In the genomic region with DNA sequence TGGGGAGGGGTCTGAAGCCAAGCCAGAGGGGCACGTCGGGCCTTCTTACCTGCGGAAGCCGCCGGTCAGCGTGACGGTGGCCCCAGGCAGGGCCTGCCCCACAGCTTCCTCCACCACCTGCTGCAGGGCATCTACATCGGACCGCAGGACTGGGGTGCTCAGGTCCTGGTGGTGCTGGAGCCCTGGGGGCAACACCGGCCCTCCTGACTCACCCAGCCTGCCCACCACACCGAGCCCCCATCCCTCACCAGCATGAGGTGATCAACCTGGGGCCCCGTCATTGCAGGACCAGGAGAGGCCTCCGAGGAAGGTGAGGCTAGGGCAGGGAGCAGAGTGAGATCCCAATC, we compare ENCODE assay signal across 11 cellular contexts. TPM values are rescaled to one million over a fixed set of nuclear protein-coding genes. Genes with fewer than 3 reads are reported as not detected.
DNase-seq lines count a peak whose midpoint lies in the region; ATAC-seq, FAIRE-seq and TF ChIP-seq lines count a peak whose summit lies in the region.
"Had no signal": no experiment of that assay in that cellular context is flagged by ENCODE, and none has a peak within 500 bp of the region (broad histone marks: within the 10 kb centered on the region; RNA-seq: fewer than 3 reads in every experiment).

No MANE protein-coding gene starts in this region.

- TF ChIP-seq CTCF in PC-9 (conservative IDR thresholded peaks at IDR 0.05) (no peak), gastroesophageal sphincter (IDR thresholded peaks at IDR 0.05) (no peak), hepatocyte (IDR thresholded peaks at IDR 0.05; ENCODE audit: poor library complexity) (no peak)

- H3K27me3 ChIP-seq in PC-9 (ENCODE audit: insufficient read depth, low read depth): no peaks in the 10 kb centered on the region
- H3K27me3 ChIP-seq in gastroesophageal sphincter: no peaks in the 10 kb centered on the region
- H3K27me3 ChIP-seq in hepatocyte: no peaks in the 10 kb centered on the region

- peaks cover 53% of the 10 kb centered on the region for H3F3A ChIP-seq in PC-9 (ENCODE audit: insufficient read depth, low read depth)

- H3K36me3 ChIP-seq in PC-9 (ENCODE audit: low read depth): peaks cover 30% of the 10 kb centered on the region
- peaks cover 0 to 70% of the 10 kb centered on the region in 2 donors for H3K36me3 ChIP-seq in gastroesophageal sphincter
- no peaks in the 10 kb centered on the region for H3K36me3 ChIP-seq in hepatocyte (replicated peaks; ENCODE audit: insufficient read depth, low read depth)

- WGBS in gastroesophageal sphincter (ENCODE audit: low coverage in 1 of 2), 2 donors: 89% methylated on average over 4 of the region's 13 CpGs; no CpG with 5 or more reads in 1 of the 2 donors
- 91% methylated on average over 13 of the region's 13 CpGs for WGBS in hepatocyte (ENCODE audit: low lambda C conversion rate, missing lambda C conversion rate)

- POLR2A ChIA-PET in PC-9 (lab: Charles Lee; ENCODE audit: unreplicated experiment): no interaction called here

- H3K9me3 ChIP-seq in PC-9 (ENCODE audit: insufficient read depth, low read depth) (no peaks in the 10 kb centered on the region), gastroesophageal sphincter (no peaks in the 10 kb centered on the region), hepatocyte (ENCODE audit: low read depth) (no peaks in the 10 kb centered on the region)

- peaks cover 89% of the 10 kb centered on the region for H3K36me3 Mint-ChIP-seq in stimulated activated effector memory CD8-positive, alpha-beta T cell treated with anti-CD3 and anti-CD28 coated beads, Interleukin-12 subunit alpha, Interleukin-12 subunit beta, amount 100 ng/mL, for 72 hours

- CTCF ChIA-PET in PC-9 (lab: Charles Lee): no interaction called here

- TF ChIP-seq EP300 in gastroesophageal sphincter (IDR thresholded peaks at IDR 0.05): no peak

- H2AFZ ChIP-seq in PC-9: no peak overlapping the region
- no peak overlapping the region for H2AFZ ChIP-seq in hepatocyte

- H3K9me3 Mint-ChIP-seq in stimulated activated effector memory CD8-positive, alpha-beta T cell treated with anti-CD3 and anti-CD28 coated beads, Interleukin-12 subunit alpha, Interleukin-12 subunit beta, amount 100 ng/mL, for 72 hours: no peaks in the 10 kb centered on the region

- no peak for ATAC-seq in gastroesophageal sphincter
- peak; percentile 6 for ATAC-seq in stimulated activated effector memory CD8-positive, alpha-beta T cell treated with anti-CD3 and anti-CD28 coated beads, Interleukin-12 subunit alpha, Interleukin-12 subunit beta, amount 100 ng/mL, for 72 hours
- ATAC-seq in HG02623 (IDR thresholded peaks at IDR 0.05; ENCODE audit: unreplicated experiment): no peak
- no peak for ATAC-seq in HG03095 (IDR thresholded peaks at IDR 0.05; ENCODE audit: unreplicated experiment)

- intact Hi-C loops in PC-9 (cut with micrococcal nuclease; ENCODE audit: unreplicated experiment): loop anchor here (2.0 kb wide), 1 partner anchor 30 kb away; the partner anchor contains the start of gene DBNL

- peaks cover 45% of the 10 kb centered on the region for H3K4me1 Mint-ChIP-seq in stimulated activated effector memory CD8-positive, alpha-beta T cell treated with anti-CD3 and anti-CD28 coated beads, Interleukin-12 subunit alpha, Interleukin-12 subunit beta, amount 100 ng/mL, for 72 hours

- peak; percentile 1; the same call in 1 of the 2 replicates for TF ChIP-seq POLR2A in GM12892 (IDR thresholded peaks at IDR 0.05; ENCODE audit: low read depth, low read length)
- no peak for TF ChIP-seq POLR2A in gastroesophageal sphincter (IDR thresholded peaks at IDR 0.05)

- peak overlapping the region; percentile 84 for H3K27ac Mint-ChIP-seq in stimulated activated effector memory CD8-positive, alpha-beta T cell treated with anti-CD3 and anti-CD28 coated beads, Interleukin-12 subunit alpha, Interleukin-12 subunit beta, amount 100 ng/mL, for 72 hours

- no peaks in the 10 kb centered on the region for H3K9me2 ChIP-seq in PC-9 (ENCODE audit: insufficient read depth)
- H3K9me2 ChIP-seq in hepatocyte (replicated peaks; ENCODE audit: insufficient read depth): no peaks in the 10 kb centered on the region

- H3K27ac ChIP-seq in PC-9 (peak overlapping the region; percentile 21), gastroesophageal sphincter (peak overlapping the region in 3 of 4 donors; percentile 69 to 78 (median 72)), hepatocyte (no peak overlapping the region)
- H3K27ac ChIP-seq: SK-N-MC had no signal

- H3K4me1 ChIP-seq in PC-9 (replicated peaks; ENCODE audit: insufficient read depth) (peaks cover 47% of the 10 kb centered on the region), gastroesophageal sphincter (peaks cover 0 to 49% (median 19%) of the 10 kb centered on the region in 3 donors), hepatocyte (ENCODE audit: insufficient read depth) (peaks cover 9% of the 10 kb centered on the region)

- H3K4me3 ChIP-seq in PC-9: no peak overlapping the region
- no peak overlapping the region for H3K4me3 ChIP-seq in gastroesophageal sphincter
- H3K4me3 ChIP-seq in hepatocyte: no peak overlapping the region
- H3K4me3 ChIP-seq: SK-N-MC had no signal

- DNase-seq in GM12892 (ENCODE audit: insufficient read length): no peak
- no peak for DNase-seq in PC-9
- no peak for DNase-seq in stimulated activated effector memory CD8-positive, alpha-beta T cell treated with anti-CD3 and anti-CD28 coated beads, Interleukin-12 subunit alpha, Interleukin-12 subunit beta, amount 100 ng/mL, for 72 hours (ENCODE audit: low spot score in 2 of 2)
- no peak for DNase-seq in MV-4-11 (lab: John Stamatoyannopoulos, UW)
- no peak for DNase-seq in hepatocyte (ENCODE audit: low spot score)
- DNase-seq: activated CD4-positive, alpha-beta T cell treated with anti-CD3 and anti-CD28 coated beads, Interleukin-2, amount 50 U/mL, for 4 hours had no signal

- BruUV-seq in PC-9 (replicated peaks; lab: Mats Ljungman, UMichigan): TSS peak; percentile 86

- peak overlapping the region; percentile 40 for H3K4me3 Mint-ChIP-seq in stimulated activated effector memory CD8-positive, alpha-beta T cell treated with anti-CD3 and anti-CD28 coated beads, Interleukin-12 subunit alpha, Interleukin-12 subunit beta, amount 100 ng/mL, for 72 hours

- H3K4me2 ChIP-seq in PC-9 (peak overlapping the region; percentile 69; the same call in 1 of the 2 replicates), hepatocyte (no peak overlapping the region)

- H4K20me1 ChIP-seq in PC-9 (ENCODE audit: insufficient read depth) (no peaks in the 10 kb centered on the region), hepatocyte (ENCODE audit: insufficient read depth, poor library complexity, severe bottlenecking) (no peaks in the 10 kb centered on the region)

- FAIRE-seq in GM12892 (lab: Jason Lieb, UNC): no peak

- H3K79me2 ChIP-seq in PC-9 (ENCODE audit: low read depth) (no peaks in the 10 kb centered on the region), hepatocyte (no peaks in the 10 kb centered on the region)

RNA-seq across cellular contexts. Expression of gene POLM, which starts 8.0 kb away (rescaled TPM):
- polyA plus RNA-seq in GM12892 (2012; ENCODE audit: missing spikeins): 14.6 TPM
- total RNA-seq in PC-9 (2021) (58.8 and 59.1 TPM in 2 replicates), gastroesophageal sphincter (10 to 100 TPM; 28.1 to 55.1 (median 32.4) TPM), hepatocyte (15.5 and 22.3 TPM in 2 replicates)
- polyA plus RNA-seq in hepatocyte: 16.0 and 29.3 TPM in 2 replicates

RNA-seq across cellular contexts. Expression of gene PGAM2, which starts 9.0 kb away (rescaled TPM):
- not detected for polyA plus RNA-seq in GM12892 (2012; ENCODE audit: missing spikeins)
- total RNA-seq in PC-9 (2021): 4.2 and 9.7 TPM in 2 replicates
- total RNA-seq in gastroesophageal sphincter: 1 to 10 TPM in 2 of 4 donors, not detected in 2; 3.2 to 3.9 TPM
- 0.73 TPM in 1 of 2 replicates, not detected in the other for total RNA-seq in hepatocyte
- 0.66 TPM in 1 of 2 replicates, not detected in the other for polyA plus RNA-seq in hepatocyte
- total RNA-seq: HT1080 had no signal

RNA-seq across cellular contexts. Expression of gene DBNL, which starts 29.8 kb away (rescaled TPM):
- 75.1 TPM for polyA plus RNA-seq in GM12892 (2012; ENCODE audit: missing spikeins)
- total RNA-seq in PC-9 (2021): 65.6 and 70.7 TPM in 2 replicates
- 100 to 1,000 TPM in 3 of 4 donors, 10 to 100 TPM in 1; 92.2 to 132 (median 124) TPM for total RNA-seq in gastroesophageal sphincter
- total RNA-seq in hepatocyte: 70.6 and 81.8 TPM in 2 replicates
- polyA plus RNA-seq in hepatocyte: 87.2 and 91.1 TPM in 2 replicates

RNA-seq across cellular contexts. Expression of gene AEBP1, which starts 29.8 kb away (rescaled TPM):
- polyA plus RNA-seq in GM12892 (2012; ENCODE audit: missing spikeins): 0.11 TPM
- total RNA-seq in PC-9 (2021) (0.33 and 0.98 TPM in 2 replicates), gastroesophageal sphincter (100 to 1,000 TPM; 101 to 248 (median 171) TPM), hepatocyte (12.8 and 26.7 TPM in 2 replicates)
- 108 and 129 TPM in 2 replicates for polyA plus RNA-seq in hepatocyte
- total RNA-seq: HT1080 had no signal

RNA-seq across cellular contexts. Expression of gene POLD2, which starts 49.0 kb away (rescaled TPM):
- 112 TPM for polyA plus RNA-seq in GM12892 (2012; ENCODE audit: missing spikeins)
- total RNA-seq in PC-9 (2021) (217 and 249 TPM in 2 replicates), gastroesophageal sphincter (10 to 100 TPM; 45.3 to 52.6 (median 50.8) TPM), hepatocyte (59.9 and 68.1 TPM in 2 replicates)
- 110 and 120 TPM in 2 replicates for polyA plus RNA-seq in hepatocyte
